ENCODE assay signal across 8 cellular contexts in genomic region chr1:15834406-15835204, GRCh38. TPM values are rescaled to one million over a fixed set of nuclear protein-coding genes. Genes with fewer than 3 reads are reported as not detected.
A peak's percentile ranks its signal among the peaks of the same experiment; 100 is the strongest.
DNase-seq lines count a peak whose midpoint lies in the region; ATAC-seq and TF ChIP-seq lines count a peak whose summit lies in the region.

No MANE protein-coding gene starts in this region.

- H3K9me3 ChIP-seq in GM23248 (ENCODE audit: low read depth): no peaks in the 10 kb centered on the region
- H3K9me3 ChIP-seq in fibroblast of lung (ENCODE audit: control insufficient read depth, insufficient read depth, low read depth, low read length): no peaks in the 10 kb centered on the region

- H3K36me3 ChIP-seq in GM23248 (ENCODE audit: low read depth) (no peaks in the 10 kb centered on the region), fibroblast of lung (ENCODE audit: control insufficient read depth, insufficient read depth, low read length) (no peaks in the 10 kb centered on the region)

- H3K9ac ChIP-seq in GM23248 (peak overlapping the region; percentile 98), fibroblast of lung (ENCODE audit: insufficient read depth, low read length) (peak overlapping the region; percentile 91)

- no peaks in the 10 kb centered on the region for H3K9me2 ChIP-seq in GM23248 (ENCODE audit: insufficient read depth)

- 1% methylated on average over 49 to 66 of the region's 77 CpGs for WGBS in GM23248 (ENCODE audit: low coverage in 1 of 2, low lambda C conversion rate in 2 of 2, missing lambda C conversion rate in 2 of 2), 2 experiments

- peak; percentile 45 to 74 (median 62) for ATAC-seq in natural killer cell

- H4K20me1 ChIP-seq in GM23248 (ENCODE audit: insufficient read depth) (no peaks in the 10 kb centered on the region), fibroblast of lung (ENCODE audit: control insufficient read depth, extremely low read depth, insufficient read depth, low read length) (no peaks in the 10 kb centered on the region)

- peak overlapping the region; percentile 85 for H3K4me3 ChIP-seq in GM23248
- H3K4me3 ChIP-seq in fibroblast of lung (replicated peaks in 1 of 4; ENCODE audit: control extremely low read depth in 1 of 4, insufficient read depth in 1 of 4, low read depth in 3 of 4, low read length in 4 of 4): peak overlapping the region; percentile 87 to 98 (median 90)

- peak; percentile 98 for DNase-seq in DMS79 treated with DMSO at 0.1 percent for 48 hours (lab: John Stamatoyannopoulos, UW)
- DNase-seq in GM23248: peak; percentile 93
- peak; percentile 89 for DNase-seq in LHCN-M2 (ENCODE audit: low read depth)
- DNase-seq in RKO (ENCODE audit: low spot score): peak; percentile 92
- peak; percentile 65 to 84 for DNase-seq in activated T-helper 1 cell treated with anti-CD3 and anti-CD28 coated beads, Interleukin-2, amount 50 U/mL, for 16 hours (ENCODE audit: low read depth in 1 of 2, low spot score in 1 of 2)
- peak; percentile 93 to 95 for DNase-seq in fibroblast of lung (ENCODE audit: low read depth in 2 of 2)
- peak; percentile 84 for DNase-seq in natural killer cell
- peak; percentile 79 to 97 (median 88) for DNase-seq in stimulated activated naive CD4-positive, alpha-beta T cell (lab: John Stamatoyannopoulos, UW)

- H3K79me2 ChIP-seq in GM23248 (ENCODE audit: insufficient read depth) (peaks cover 24% of the 10 kb centered on the region), fibroblast of lung (ENCODE audit: control insufficient read depth, insufficient read depth, low read length) (no peaks in the 10 kb centered on the region)

- peak overlapping the region; percentile 87 for H2AFZ ChIP-seq in GM23248
- H2AFZ ChIP-seq in fibroblast of lung (ENCODE audit: low read length): peak overlapping the region; percentile 88

- TF ChIP-seq CTCF in fibroblast of lung (conservative IDR thresholded peaks at IDR 0.05 in 1 of 2, IDR thresholded peaks at IDR 0.05 in 1 of 2; ENCODE audit: low read depth in 1 of 2, low read length in 2 of 2) (no peak), natural killer cell (IDR thresholded peaks at IDR 0.05) (no peak)

- H3K36me3 Mint-ChIP-seq in natural killer cell: no peaks in the 10 kb centered on the region

- peak overlapping the region; percentile 100 for H3K4me2 ChIP-seq in GM23248 (ENCODE audit: unreplicated experiment)
- peak overlapping the region; percentile 98 for H3K4me2 ChIP-seq in fibroblast of lung (ENCODE audit: extremely low read depth, insufficient read depth, low read length)

- intact Hi-C loops in natural killer cell (cut with micrococcal nuclease): loop anchor here (2.0 to 10.0 kb wide), 5 partner anchors 53 to 1070 kb away; partner anchors contain the start of gene SZRD1

- peak overlapping the region; percentile 95 to 99 for H3K27ac Mint-ChIP-seq in natural killer cell

- H3K27me3 ChIP-seq in GM23248 (replicated peaks; ENCODE audit: insufficient read depth): no peaks in the 10 kb centered on the region
- no peaks in the 10 kb centered on the region for H3K27me3 ChIP-seq in fibroblast of lung (ENCODE audit: control insufficient read depth, insufficient read depth, low read length)

- peaks cover 24% of the 10 kb centered on the region for H3F3A ChIP-seq in GM23248 (ENCODE audit: insufficient read depth)

- no peaks in the 10 kb centered on the region for H3K27me3 Mint-ChIP-seq in natural killer cell (ENCODE audit: low read depth in 2 of 2)

- H3K4me1 ChIP-seq in GM23248 (ENCODE audit: insufficient read depth) (peaks cover 8% of the 10 kb centered on the region), fibroblast of lung (ENCODE audit: control insufficient read depth, extremely low read depth, insufficient read depth, low read length) (no peaks in the 10 kb centered on the region)

- in situ Hi-C loops in GM23248 (cut with MboI): no loop called here

- H3K9me3 Mint-ChIP-seq in natural killer cell: no peaks in the 10 kb centered on the region

- H3K4me1 Mint-ChIP-seq in natural killer cell: peaks cover 39 to 45% of the 10 kb centered on the region in 2 donors

- H3K27ac ChIP-seq in GM23248 (peak overlapping the region; percentile 99), fibroblast of lung (ENCODE audit: insufficient read depth, low read length) (peak overlapping the region; percentile 98)

- H3K4me3 Mint-ChIP-seq in natural killer cell: peak overlapping the region; percentile 96

RNA-seq across cellular contexts. Expression of gene SPEN, which starts 12.9 kb away (rescaled TPM):
- 12.5 and 16.5 TPM in 2 replicates for total RNA-seq in GM23248 (2014; rRNA removed; shearing (Covaris generic))
- polyA plus RNA-seq in GM23248 (2016; fragmentation: Nextera tagmentation; extraction: Ambion mirVana): 16.7 and 17.2 TPM in 2 replicates
- total RNA-seq in LHCN-M2 (2014; rRNA removed): 7.6 and 7.7 TPM in 2 replicates
- 10.8 TPM for polyA plus RNA-seq in LHCN-M2 (2012)
- 11.0 and 11.9 TPM in 2 replicates for total RNA-seq in fibroblast of lung
- 3.8 and 5.1 TPM in 2 replicates for polyA plus RNA-seq in fibroblast of lung
- polyA plus RNA-seq in fibroblast of lung (2012): 13.7 and 17.6 TPM in 2 replicates
- polyA minus RNA-seq in fibroblast of lung (ENCODE audit: low replicate concordance): 31.8 and 47.9 TPM in 2 replicates
- 100 to 1,000 TPM in 2 of 3 donors, 10 to 100 TPM in 1; 98.1 to 114 (median 105) TPM for total RNA-seq in natural killer cell

RNA-seq across cellular contexts. Expression of gene UQCRHL, which starts 27.2 kb away (rescaled TPM):
- 0.32 and 0.51 TPM in 2 replicates for total RNA-seq in GM23248 (2014; rRNA removed; shearing (Covaris generic))
- polyA plus RNA-seq in GM23248 (2016; fragmentation: Nextera tagmentation; extraction: Ambion mirVana) (0.60 and 0.65 TPM in 2 replicates), fibroblast of lung (1.3 and 2.7 TPM in 2 replicates)
- total RNA-seq in LHCN-M2 (2014; rRNA removed) (1.3 and 1.4 TPM in 2 replicates), fibroblast of lung (4.4 and 7.8 TPM in 2 replicates), natural killer cell (1 to 10 TPM in 2 of 3 donors, under 1 TPM in 1; 0.87 to 1.2 (median 1.0) TPM)
- 5.4 TPM for polyA plus RNA-seq in LHCN-M2 (2012)
- 3.2 and 3.8 TPM in 2 replicates for polyA plus RNA-seq in fibroblast of lung (2012)
- polyA minus RNA-seq in fibroblast of lung (ENCODE audit: low replicate concordance): 0.63 TPM in 1 of 2 replicates, not detected in the other

Comparison
In these comparisons a context has a peak if more than half of its experiments do, and no peak if none do; other contexts are left out.
1. Peak in every context shown above with its lines: DNase-seq, ATAC-seq, H3K4me3 ChIP-seq and H3K27ac ChIP-seq.